Comparison of ENCODE assay signal across 10 cellular contexts in genomic region chr7:130349911-130350782, GRCh38. TPM values are rescaled to one million over a fixed set of nuclear protein-coding genes. Genes with fewer than 3 reads are reported as not detected.
DNase-seq lines count a peak whose midpoint lies in the region; ATAC-seq and TF ChIP-seq lines count a peak whose summit lies in the region.
"Had no signal": no experiment of that assay in that cellular context is flagged by ENCODE, and none has a peak within 500 bp of the region (broad histone marks: within the 10 kb centered on the region; RNA-seq: fewer than 3 reads in every experiment).

No MANE protein-coding gene starts in this region.

- H3K4me3 ChIP-seq in esophagus (ENCODE audit: low read depth in 1 of 2, low read length in 2 of 2) = no peak overlapping the region
- H3K4me3 ChIP-seq in osteoblast (ENCODE audit: insufficient read depth, low read length) = no peak overlapping the region

- H3K27ac ChIP-seq in esophagus (ENCODE audit: low read depth in 2 of 2, low read length in 1 of 2) (peak overlapping the region; percentile 11 to 44), osteoblast (ENCODE audit: low read depth, low read length) (no peak overlapping the region)

- H3K27me3 ChIP-seq in esophagus (ENCODE audit: control insufficient read depth in 1 of 2, insufficient read depth in 2 of 2, low read length in 2 of 2) (no peaks in the 10 kb centered on the region), osteoblast (ENCODE audit: insufficient read depth, low read length) (no peaks in the 10 kb centered on the region)

- peaks cover 20% of the 10 kb centered on the region for H3K4me1 ChIP-seq in ES-I3 (ENCODE audit: insufficient read depth, low read length)
- H3K4me1 ChIP-seq in esophagus (ENCODE audit: control insufficient read depth in 2 of 2, insufficient read depth in 2 of 2, low read length in 1 of 2) = peaks cover 0 to 8% of the 10 kb centered on the region in 2 donors
- H3K4me1 ChIP-seq in osteoblast (ENCODE audit: insufficient read depth, low read length) = peaks cover 11% of the 10 kb centered on the region

- H4K20me1 ChIP-seq in osteoblast (ENCODE audit: insufficient read depth, low read length) = no peaks in the 10 kb centered on the region

- H3K9me3 ChIP-seq in ES-I3 (ENCODE audit: control insufficient read depth, insufficient read depth, low read length) (no peaks in the 10 kb centered on the region), esophagus (ENCODE audit: control insufficient read depth in 2 of 2, insufficient read depth in 1 of 2, low read depth in 1 of 2, low read length in 1 of 2) (no peaks in the 10 kb centered on the region), osteoblast (ENCODE audit: low read depth, low read length) (no peaks in the 10 kb centered on the region)

- no peak for TF ChIP-seq CTCF in osteoblast (IDR thresholded peaks at IDR 0.05; ENCODE audit: extremely low read depth, low read depth, low read length)
- TF ChIP-seq CTCF in omental fat pad (IDR thresholded peaks at IDR 0.05) = no peak

- 50 to 73% methylated on average over 16 of the region's 16 CpGs for WGBS in esophagus, 2 donors

- H3K36me3 ChIP-seq in ES-I3 (ENCODE audit: insufficient read depth, low read length) = no peaks in the 10 kb centered on the region
- no peaks in the 10 kb centered on the region for H3K36me3 ChIP-seq in esophagus (ENCODE audit: control insufficient read depth in 2 of 2, insufficient read depth in 2 of 2, low read length in 1 of 2)
- no peaks in the 10 kb centered on the region for H3K36me3 ChIP-seq in osteoblast (ENCODE audit: insufficient read depth, low read length)

- H3K79me2 ChIP-seq in osteoblast (ENCODE audit: insufficient read depth, low read length) = no peaks in the 10 kb centered on the region

- H3K9ac ChIP-seq in ES-I3 (ENCODE audit: low read depth, low read length) = peak overlapping the region; percentile 0; the same call in 1 of the 2 replicates

- ATAC-seq in HG03571 (IDR thresholded peaks at IDR 0.05; ENCODE audit: unreplicated experiment) = no peak
- ATAC-seq in omental fat pad (ENCODE audit: low FRiP score) = no peak

- no peak overlapping the region for H3K4me2 ChIP-seq in osteoblast (ENCODE audit: insufficient read depth, low read length)

- peak overlapping the region; percentile 38 for H2AFZ ChIP-seq in osteoblast (ENCODE audit: low read length)

- DNase-seq in NCI-H2227 treated with DMSO at 0.1 percent for 48 hours (lab: John Stamatoyannopoulos, UW) (peak; percentile 79), osteoblast (ENCODE audit: insufficient read length, low spot score, missing footprints) (peak; percentile 25), NCI-H526 treated with DMSO at 0.1 percent for 48 hours (lab: John Stamatoyannopoulos, UW) (no peak), omental fat pad (ENCODE audit: low spot score) (no peak), pons (ENCODE audit: low spot score) (no peak)
- DNase-seq: activated CD4-positive, CD25-positive, alpha-beta regulatory T cell treated with anti-CD3 and anti-CD28 coated beads, Interleukin-2, amount 50 U/mL, for 72 hours; NCI-H446 had no signal

RNA-seq across cellular contexts. Expression of gene CPA5, which starts 5.5 kb away (rescaled TPM):
- under 1 TPM; 0.01 to 0.04 TPM for polyA plus RNA-seq in esophagus
- not detected in 2 replicates for total RNA-seq in osteoblast
- not detected for total RNA-seq in omental fat pad

RNA-seq across cellular contexts. Expression of gene CPA1, which starts 30.1 kb away (rescaled TPM):
- polyA plus RNA-seq in esophagus = 1 to 10 TPM in 1 of 2 donors, under 1 TPM in 1; 0.20 to 1.1 TPM
- total RNA-seq in osteoblast (1.1 TPM in 1 of 2 replicates, not detected in the other), omental fat pad (1 to 10 TPM in 3 of 4 donors, not detected in 1; 2.0 to 4.5 (median 2.3) TPM)

RNA-seq across cellular contexts. Expression of gene CPA4, which starts 57.2 kb away (rescaled TPM):
- polyA plus RNA-seq in esophagus = 10 to 100 TPM in 1 of 2 donors, 1 to 10 TPM in 1; 8.4 to 41.2 TPM
- total RNA-seq in osteoblast (18.6 and 28.2 TPM in 2 replicates), omental fat pad (1 to 10 TPM in 3 of 4 donors, not detected in 1; 3.0 to 9.7 (median 4.1) TPM)

Comparison
In these comparisons a context has a peak if more than half of its experiments do, and no peak if none do; other contexts are left out.
1. DNase-seq: peak in NCI-H2227 treated with DMSO at 0.1 percent for 48 hours (single experiment) and osteoblast (single experiment); none in NCI-H526 treated with DMSO at 0.1 percent for 48 hours (single experiment), omental fat pad (single experiment) and pons (single experiment).